ENCODE assay signal across 9 cellular contexts in the genomic region with DNA sequence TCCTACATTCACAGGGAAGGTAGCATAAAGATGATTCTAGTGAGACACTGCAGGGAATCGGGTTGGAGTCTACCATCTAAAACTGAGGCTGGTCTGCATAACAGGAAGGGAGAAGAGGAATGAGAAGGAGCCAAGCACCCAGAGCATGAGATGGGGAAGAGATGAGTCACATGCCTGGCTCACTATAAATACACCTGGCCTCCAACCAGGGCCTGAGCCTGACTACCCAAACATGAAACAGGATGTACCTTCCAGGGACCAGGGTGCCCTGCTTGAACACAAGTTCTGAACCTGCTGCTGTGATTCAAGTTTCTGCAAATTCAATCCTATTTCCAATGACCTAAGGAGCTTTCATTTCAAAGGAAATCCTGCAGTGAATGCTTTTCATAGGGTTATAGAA. TPM values are rescaled to one million over a fixed set of nuclear protein-coding genes. Genes with fewer than 3 reads are reported as not detected.
DNase-seq lines count a peak whose midpoint lies in the region; ATAC-seq and TF ChIP-seq lines count a peak whose summit lies in the region.
"Had no signal": no experiment of that assay in that cellular context is flagged by ENCODE, and none has a peak within 500 bp of the region (broad histone marks: within the 10 kb centered on the region; RNA-seq: fewer than 3 reads in every experiment).

No MANE protein-coding gene starts in this region.

- H3K27ac Mint-ChIP-seq in activated naive CD4-positive, alpha-beta T cell treated with anti-CD3 and anti-CD28 coated beads, Interleukin-2, amount 50 U/mL, for 24 hours: no peak overlapping the region

- H3K4me3 ChIP-seq in thoracic aorta (no peak overlapping the region), H7 (ENCODE audit: insufficient read depth, low read depth, low read length) (no peak overlapping the region)

- peaks cover 10% of the 10 kb centered on the region for H3K36me3 Mint-ChIP-seq in activated naive CD4-positive, alpha-beta T cell treated with anti-CD3 and anti-CD28 coated beads, Interleukin-2, amount 50 U/mL, for 24 hours

- peaks cover 12 to 41% of the 10 kb centered on the region in 2 donors for H3K4me1 ChIP-seq in thoracic aorta (ENCODE audit: control insufficient read depth in 1 of 2, low read depth in 2 of 2)

- H3K27me3 Mint-ChIP-seq in activated naive CD4-positive, alpha-beta T cell treated with anti-CD3 and anti-CD28 coated beads, Interleukin-2, amount 50 U/mL, for 24 hours: no peaks in the 10 kb centered on the region

- no peak for DNase-seq in activated naive CD4-positive, alpha-beta T cell treated with Interleukin-2 at 50 U/mL for 16 hours
- peak; percentile 16 for DNase-seq in cerebellum (ENCODE audit: low spot score)
- DNase-seq in thoracic aorta (ENCODE audit: low spot score): peak; percentile 27
- DNase-seq in NCI-H2171 (lab: John Stamatoyannopoulos, UW): no peak
- no peak for DNase-seq in H7
- DNase-seq in NCI-H1436 (lab: John Stamatoyannopoulos, UW): no peak
- DNase-seq: head of caudate nucleus had no signal

- peaks cover 3% of the 10 kb centered on the region for H3K9me3 Mint-ChIP-seq in activated naive CD4-positive, alpha-beta T cell treated with anti-CD3 and anti-CD28 coated beads, Interleukin-2, amount 50 U/mL, for 24 hours

- ATAC-seq in HG03442 (IDR thresholded peaks at IDR 0.05; ENCODE audit: unreplicated experiment) (peak; percentile 53), thoracic aorta (ENCODE audit: insufficient number of reproducible peaks, low FRiP score, low read depth) (peak; percentile 65)

- no peaks in the 10 kb centered on the region for H3K9me3 ChIP-seq in thoracic aorta

- H3K27ac ChIP-seq in thoracic aorta: peak overlapping the region; percentile 72 to 93

- H3K4me1 Mint-ChIP-seq in activated naive CD4-positive, alpha-beta T cell treated with anti-CD3 and anti-CD28 coated beads, Interleukin-2, amount 50 U/mL, for 24 hours: peaks cover 59% of the 10 kb centered on the region

- no peak for TF ChIP-seq CTCF in thoracic aorta (IDR thresholded peaks at IDR 0.05)

- no peaks in the 10 kb centered on the region for H3K36me3 ChIP-seq in thoracic aorta
- no peaks in the 10 kb centered on the region for H3K36me3 ChIP-seq in H7 (replicated peaks; ENCODE audit: control insufficient read depth, insufficient read depth, low read length)

- H3K27me3 ChIP-seq in thoracic aorta (replicated peaks; ENCODE audit: insufficient read depth) (no peaks in the 10 kb centered on the region), H7 (ENCODE audit: control insufficient read depth, insufficient read depth, low read length) (no peaks in the 10 kb centered on the region)

- H3K4me3 Mint-ChIP-seq in activated naive CD4-positive, alpha-beta T cell treated with anti-CD3 and anti-CD28 coated beads, Interleukin-2, amount 50 U/mL, for 24 hours: peak overlapping the region; percentile 15

RNA-seq across cellular contexts. Expression of gene CD99L2, which starts 24.9 kb away (rescaled TPM):
- total RNA-seq in cerebellum: 31.4 TPM
- total RNA-seq in thoracic aorta: 10 to 100 TPM; 75.6 to 83.8 TPM
- 38.1 and 59.3 TPM in 2 replicates for total RNA-seq in H7 (2014; rRNA removed; shearing (Covaris generic))

Comparison
In these comparisons a context has a peak if more than half of its experiments do, and no peak if none do; other contexts are left out.
1. DNase-seq: peak in cerebellum (single experiment) and thoracic aorta (single experiment); none in activated naive CD4-positive, alpha-beta T cell treated with Interleukin-2 at 50 U/mL for 16 hours (single experiment), NCI-H2171 (single experiment), H7 (single experiment) and NCI-H1436 (single experiment).